Comparison of ENCODE assay signal across 23 cellular contexts in genomic region chr6:6438286-6438685, GRCh38.
DNase-seq lines count a peak whose midpoint lies in the region; ATAC-seq and TF ChIP-seq lines count a peak whose summit lies in the region.
"Had no signal": no experiment of that assay in that cellular context is flagged by ENCODE, and none has a peak within 500 bp of the region (broad histone marks: within the 10 kb centered on the region; RNA-seq: fewer than 3 reads in every experiment).

No MANE protein-coding gene starts in this region.

- CTCF ChIA-PET in PC-3 (lab: Charles Lee) = no interaction called here

- no peaks in the 10 kb centered on the region for H3K9me3 ChIP-seq in PC-3 (ENCODE audit: low read length)
- H3K9me3 ChIP-seq: A549 had no signal

- no peak overlapping the region for H3K9ac ChIP-seq in PC-3 (ENCODE audit: low read length)

- H3F3A ChIP-seq in PC-3 (ENCODE audit: low read length, unreplicated experiment) = no peaks in the 10 kb centered on the region

- peaks cover 2% of the 10 kb centered on the region; the same call in 1 of the 2 replicates for H3K27me3 ChIP-seq in PC-3 (ENCODE audit: low read length)

- no peak for TF ChIP-seq CTCF in PC-3 (conservative IDR thresholded peaks at IDR 0.05; ENCODE audit: low read depth, low read length)
- TF ChIP-seq CTCF in astrocyte of the spinal cord (IDR thresholded peaks at IDR 0.05; ENCODE audit: low read depth, low read length) = no peak
- no peak for TF ChIP-seq CTCF in fibroblast of mammary gland (conservative IDR thresholded peaks at IDR 0.05; ENCODE audit: control insufficient read depth, insufficient read depth, low read depth, low read length)
- TF ChIP-seq CTCF in chondrocyte (IDR thresholded peaks at IDR 0.05) = no peak

- peaks cover 5% of the 10 kb centered on the region for H3K4me1 Mint-ChIP-seq in chondrocyte (ENCODE audit: low read depth)
- no peaks in the 10 kb centered on the region for H3K4me1 Mint-ChIP-seq in activated naive CD8-positive, alpha-beta T cell treated with anti-CD3 and anti-CD28 coated beads for 36 hours
- H3K4me1 Mint-ChIP-seq: B cell had no signal

- intact Hi-C loops in PC-3 (cut with micrococcal nuclease) = no loop called here

- no peak overlapping the region for H3K27ac ChIP-seq in PC-3 (ENCODE audit: low read length)
- H3K27ac ChIP-seq: A549, SK-N-MC had no signal

- H3K4me2 ChIP-seq in PC-3 (ENCODE audit: low read length) = no peak overlapping the region
- H3K4me2 ChIP-seq: A549 had no signal

- no peaks in the 10 kb centered on the region for H3K4me1 ChIP-seq in PC-3 (ENCODE audit: insufficient read depth, low read length)
- H3K4me1 ChIP-seq: A549 had no signal

- no peaks in the 10 kb centered on the region for H3K36me3 Mint-ChIP-seq in chondrocyte (ENCODE audit: low read depth)
- H3K36me3 Mint-ChIP-seq in activated naive CD8-positive, alpha-beta T cell treated with anti-CD3 and anti-CD28 coated beads for 36 hours = peaks cover 6% of the 10 kb centered on the region
- H3K36me3 Mint-ChIP-seq: CD14-positive monocyte had no signal

- peaks cover 7% of the 10 kb centered on the region for H3K9me3 Mint-ChIP-seq in chondrocyte (ENCODE audit: low read depth)
- H3K9me3 Mint-ChIP-seq in activated naive CD8-positive, alpha-beta T cell treated with anti-CD3 and anti-CD28 coated beads for 36 hours = no peaks in the 10 kb centered on the region

- in situ Hi-C loops in astrocyte of the spinal cord (cut with HindIII; ENCODE audit: low sequenced_read_pairs) = no loop called here

- no peaks in the 10 kb centered on the region for H4K20me1 ChIP-seq in PC-3 (ENCODE audit: low read length)

- H3K27me3 Mint-ChIP-seq in chondrocyte (ENCODE audit: low read depth) = no peaks in the 10 kb centered on the region
- H3K27me3 Mint-ChIP-seq in activated naive CD8-positive, alpha-beta T cell treated with anti-CD3 and anti-CD28 coated beads for 36 hours = peaks cover 4% of the 10 kb centered on the region
- H3K27me3 Mint-ChIP-seq: B cell had no signal

- BruUV-seq in PC-3 (replicated peaks; lab: Mats Ljungman, UMichigan) = no TSS peak

- H3K79me2 ChIP-seq in PC-3 (ENCODE audit: low read length) = no peaks in the 10 kb centered on the region

- no peak overlapping the region for H3K27ac Mint-ChIP-seq in chondrocyte (ENCODE audit: unreplicated experiment)
- no peak overlapping the region for H3K27ac Mint-ChIP-seq in activated naive CD8-positive, alpha-beta T cell treated with anti-CD3 and anti-CD28 coated beads for 36 hours
- H3K27ac Mint-ChIP-seq: B cell, CD14-positive monocyte had no signal

- H3K4me3 Mint-ChIP-seq in chondrocyte (ENCODE audit: unreplicated experiment) = no peak overlapping the region
- no peak overlapping the region for H3K4me3 Mint-ChIP-seq in activated naive CD8-positive, alpha-beta T cell treated with anti-CD3 and anti-CD28 coated beads for 36 hours
- H3K4me3 Mint-ChIP-seq: B cell, CD14-positive monocyte had no signal

- POLR2A ChIA-PET in PC-3 (lab: Charles Lee; ENCODE audit: unreplicated experiment) = no interaction called here

- DNase-seq in PC-3 (peak; percentile 2), astrocyte of the spinal cord (ENCODE audit: low read depth, low spot score) (peak; percentile 9), fibroblast of mammary gland (ENCODE audit: low read depth) (peak; percentile 4), pons (ENCODE audit: low spot score) (peak; percentile 36), chondrocyte (ENCODE audit: low spot score) (no peak), NCI-H146 (lab: John Stamatoyannopoulos, UW) (no peak)
- no peak for DNase-seq in activated naive CD8-positive, alpha-beta T cell treated with anti-CD3 and anti-CD28 coated beads for 36 hours
- DNase-seq: DMS53, EL, GF-D8, KG1, NCI-H1105, NCI-H2029 treated with DMSO at 0.1 percent for 48 hours, NCI-H2171 treated with DMSO at 0.1 percent for 48 hours, NCI-H524 treated with DMSO at 0.1 percent for 48 hours, OCI-M1, SHP77 treated with DMSO at 0.1 percent for 48 hours had no signal

- no peaks in the 10 kb centered on the region for H3K9me2 ChIP-seq in PC-3 (replicated peaks; ENCODE audit: low read length)

- ATAC-seq in PC-3 = no peak
- no peak for ATAC-seq in HG03354 (IDR thresholded peaks at IDR 0.05; ENCODE audit: poor library complexity, severe bottlenecking, unreplicated experiment)
- ATAC-seq: A549, HCT116 had no signal

- no peak overlapping the region for H2AFZ ChIP-seq in PC-3 (ENCODE audit: low read length)

- no peak overlapping the region for H3K4me3 ChIP-seq in PC-3 (ENCODE audit: low read length)
- no peak overlapping the region for H3K4me3 ChIP-seq in astrocyte of the spinal cord (ENCODE audit: low read depth, low read length)
- H3K4me3 ChIP-seq in fibroblast of mammary gland (ENCODE audit: control insufficient read depth, low read depth, low read length) = no peak overlapping the region
- H3K4me3 ChIP-seq: A549, SK-N-MC had no signal

- no peaks in the 10 kb centered on the region for H3K36me3 ChIP-seq in PC-3 (ENCODE audit: low read depth, low read length)

Comparison
In these comparisons a context has a peak if more than half of its experiments do, and no peak if none do; other contexts are left out.
1. DNase-seq: peak in PC-3 (single experiment), astrocyte of the spinal cord (single experiment), fibroblast of mammary gland (single experiment) and pons (single experiment); none in chondrocyte (single experiment), NCI-H146 (single experiment) and activated naive CD8-positive, alpha-beta T cell treated with anti-CD3 and anti-CD28 coated beads for 36 hours (single experiment).